19 cellular contexts compared by ENCODE assay signal in genomic region chr18:6444484-6445228, GRCh38. TPM values are rescaled to one million over a fixed set of nuclear protein-coding genes. Genes with fewer than 3 reads are reported as not detected.
A peak's percentile ranks its signal among the peaks of the same experiment; 100 is the strongest.
DNase-seq lines count a peak whose midpoint lies in the region; ATAC-seq, FAIRE-seq and TF ChIP-seq lines count a peak whose summit lies in the region.
"Had no signal": no experiment of that assay in that cellular context is flagged by ENCODE, and none has a peak within 500 bp of the region (broad histone marks: within the 10 kb centered on the region; RNA-seq: fewer than 3 reads in every experiment).

No MANE protein-coding gene starts in this region.

- H3K27ac ChIP-seq in HepG2 (ENCODE audit: extremely low read length, insufficient read depth, low read length) = no peak overlapping the region
- no peak overlapping the region for H3K27ac ChIP-seq in right lobe of liver
- no peak overlapping the region for H3K27ac ChIP-seq in H1 (ENCODE audit: low read depth, low read length)
- H3K27ac ChIP-seq in mesodermal cell (ENCODE audit: low read depth, low read length, severe bottlenecking) = peak overlapping the region; percentile 73
- H3K27ac ChIP-seq in CD4-positive, alpha-beta memory T cell (ENCODE audit: low read depth, low read length) = no peak overlapping the region
- H3K27ac ChIP-seq: BLaER1 treated with 17β-estradiol and CSF1 and Interleukin-3, amounts not matched to agents 10 nM and 100 nM; GM23248 had no signal

- DNase-seq in HepG2 (ENCODE audit: low spot score) (peak; percentile 3), right lobe of liver (no peak), H1 (ENCODE audit: low read depth in 1 of 2, low spot score in 2 of 2) (no peak), T-helper 2 cell (no peak), posterior cingulate gyrus (no peak)
- DNase-seq in CD4-positive, alpha-beta memory T cell = no peak
- DNase-seq: ACHN; Calu3; CD4-positive, CD25-positive, alpha-beta regulatory T cell; DMS79; GM23248; HCEC 1CT; HFFc6 had no signal

- FAIRE-seq in HepG2 (lab: Jason Lieb, UNC) = no peak
- FAIRE-seq in H1 (lab: Jason Lieb, UNC) = no peak
- FAIRE-seq: GM12878, GM18507 had no signal

- H2AFZ ChIP-seq in HepG2 (ENCODE audit: low read length) (no peak overlapping the region), H1 (ENCODE audit: low read length) (peak overlapping the region; percentile 73)
- H2AFZ ChIP-seq: GM23248 had no signal

- H3K36me3 Mint-ChIP-seq in CD4-positive, alpha-beta memory T cell = no peaks in the 10 kb centered on the region
- H3K36me3 Mint-ChIP-seq: CD4-positive, CD25-positive, alpha-beta regulatory T cell had no signal

- TF ChIP-seq POLR2A in HepG2 (IDR thresholded peaks at IDR 0.05; ENCODE audit: insufficient read depth in 1 of 2, low read depth in 2 of 2, low read length in 2 of 2) = no peak
- TF ChIP-seq POLR2A in right lobe of liver (IDR thresholded peaks at IDR 0.05) = no peak
- no peak for TF ChIP-seq POLR2A in H1 (IDR thresholded peaks at IDR 0.05; ENCODE audit: control extremely low read depth in 1 of 2, low read depth in 2 of 2, low read length in 2 of 2)

- WGBS in HepG2 (ENCODE audit: low lambda C conversion rate) = 3% methylated on average over 2 of the region's 2 CpGs
- 63% methylated on average over 2 of the region's 2 CpGs for WGBS in right lobe of liver (ENCODE audit: insufficient coverage, low coverage, low lambda C conversion rate, missing lambda C conversion rate)
- 63% methylated on average over 2 of the region's 2 CpGs; no CpG with 5 or more reads in 1 of the 2 experiments for WGBS in H1 (ENCODE audit: extremely low coverage in 1 of 2, insufficient coverage in 1 of 2, insufficient read length in 1 of 2, insufficient replicate concordance in 2 of 2, low coverage in 1 of 2, low lambda C conversion rate in 2 of 2, missing lambda C conversion rate in 1 of 2), 2 experiments
- no CpG with 5 or more reads among the region's 2 CpGs for WGBS in mesodermal cell (ENCODE audit: insufficient coverage in 2 of 2), 2 experiments

- no peak overlapping the region for H3K14ac ChIP-seq in H1 (ENCODE audit: insufficient read length)

- H3K36me3 ChIP-seq in HepG2 (replicated peaks in 1 of 2; ENCODE audit: control insufficient read depth in 1 of 2, insufficient read depth in 2 of 2, low read length in 2 of 2) = no peaks in the 10 kb centered on the region
- no peaks in the 10 kb centered on the region for H3K36me3 ChIP-seq in right lobe of liver
- no peaks in the 10 kb centered on the region for H3K36me3 ChIP-seq in H1 (ENCODE audit: control insufficient read depth in 2 of 4, insufficient read depth in 4 of 4, low read length in 3 of 4)
- no peaks in the 10 kb centered on the region for H3K36me3 ChIP-seq in mesodermal cell (ENCODE audit: control insufficient read depth, insufficient read depth, low read length)
- H3K36me3 ChIP-seq in CD4-positive, alpha-beta memory T cell (ENCODE audit: insufficient read depth, low read length) = no peaks in the 10 kb centered on the region
- H3K36me3 ChIP-seq: BLaER1 treated with 17β-estradiol and CSF1 and Interleukin-3, amounts not matched to agents 10 nM and 100 nM had no signal

- intact Hi-C loops in HepG2 (cut with micrococcal nuclease; ENCODE audit: unreplicated experiment) = no loop called here
- intact Hi-C loops in right lobe of liver (cut with DNase I) = no loop called here
- intact Hi-C loops in CD4-positive, alpha-beta memory T cell (cut with micrococcal nuclease) = no loop called here
- intact Hi-C loops in posterior cingulate gyrus (cut with DNase I) = no loop called here

- no peak overlapping the region for H2AK5ac ChIP-seq in H1 (ENCODE audit: low read depth, low read length)

- H3K4me1 Mint-ChIP-seq in CD4-positive, alpha-beta memory T cell = no peaks in the 10 kb centered on the region
- H3K4me1 Mint-ChIP-seq: CD4-positive, CD25-positive, alpha-beta regulatory T cell had no signal

- no peak overlapping the region for H2BK20ac ChIP-seq in H1 (ENCODE audit: low read length)

- POLR2A ChIA-PET in HepG2 (lab: Yijun Ruan, JAX) (no interaction called here), H1 (lab: Charles Lee; ENCODE audit: partially characterized antibody) (interaction anchor here (0.7 kb wide), 1 partner anchor 84 kb away, joined by 3 read pairs; no protein-coding TSS in a partner anchor)
- POLR2A ChIA-PET in CD4-positive, alpha-beta memory T cell (lab: Charles Lee; ENCODE audit: partially characterized antibody) = no interaction called here

- TF ChIP-seq CTCF in HepG2 (CRISPR knock-in tag; IDR thresholded peaks at IDR 0.05) (no peak), right lobe of liver (IDR thresholded peaks at IDR 0.05) (no peak), H1 (IDR thresholded peaks at IDR 0.05; ENCODE audit: control extremely low read depth in 1 of 3, insufficient read depth in 1 of 3, low read depth in 1 of 3, low read length in 3 of 3) (no peak)

- H3K9me3 ChIP-seq in HepG2 (ENCODE audit: low read length) (no peaks in the 10 kb centered on the region), right lobe of liver (no peaks in the 10 kb centered on the region), H1 (ENCODE audit: insufficient read depth in 2 of 2, low read depth in 1 of 2, low read length in 1 of 2) (no peaks in the 10 kb centered on the region), mesodermal cell (ENCODE audit: control insufficient read depth, low read length) (no peaks in the 10 kb centered on the region)
- H3K9me3 ChIP-seq in CD4-positive, alpha-beta memory T cell (ENCODE audit: control insufficient read depth in 1 of 2, low read length in 2 of 2) = no peaks in the 10 kb centered on the region
- H3K9me3 ChIP-seq: BLaER1 treated with 17β-estradiol and CSF1 and Interleukin-3, amounts not matched to agents 10 nM and 100 nM had no signal

- peaks cover 0 to 2% of the 10 kb centered on the region in 2 donors for H3K27me3 Mint-ChIP-seq in CD4-positive, alpha-beta memory T cell
- H3K27me3 Mint-ChIP-seq: CD4-positive, CD25-positive, alpha-beta regulatory T cell had no signal

- no peak overlapping the region for H4K8ac ChIP-seq in H1 (ENCODE audit: extremely low read depth, insufficient read depth, low read length)

- peaks cover 12% of the 10 kb centered on the region for H3K4me1 ChIP-seq in HepG2 (ENCODE audit: insufficient read depth, low read length)
- no peaks in the 10 kb centered on the region for H3K4me1 ChIP-seq in right lobe of liver
- peaks cover 0 to 4% (median 0%) of the 10 kb centered on the region in 4 experiments; a peak in 4 of 7 replicates for H3K4me1 ChIP-seq in H1 (replicated peaks in 1 of 4; ENCODE audit: control insufficient read depth in 3 of 4, insufficient read depth in 4 of 4, low read length in 3 of 4)
- H3K4me1 ChIP-seq in mesodermal cell (ENCODE audit: control insufficient read depth, insufficient read depth, low read length, poor library complexity, severe bottlenecking) = peaks cover 5% of the 10 kb centered on the region
- H3K4me1 ChIP-seq in CD4-positive, alpha-beta memory T cell (ENCODE audit: insufficient read depth, low read length) = no peaks in the 10 kb centered on the region
- H3K4me1 ChIP-seq: BLaER1 treated with 17β-estradiol and CSF1 and Interleukin-3, amounts not matched to agents 10 nM and 100 nM had no signal

- no peak overlapping the region for H3K4me3 ChIP-seq in HepG2 (replicated peaks in 1 of 3; ENCODE audit: insufficient read depth in 1 of 3, low read depth in 2 of 3, low read length in 3 of 3)
- no peak overlapping the region for H3K4me3 ChIP-seq in right lobe of liver
- no peak overlapping the region for H3K4me3 ChIP-seq in H1 (ENCODE audit: extremely low read depth in 1 of 4, insufficient read depth in 2 of 4, low read depth in 3 of 4, low read length in 4 of 4)
- H3K4me3 ChIP-seq in mesodermal cell (ENCODE audit: extremely low read depth, insufficient read depth, low read length, poor library complexity, severe bottlenecking) = no peak overlapping the region
- H3K4me3 ChIP-seq in CD4-positive, alpha-beta memory T cell (ENCODE audit: low read length in 2 of 2) = no peak overlapping the region
- H3K4me3 ChIP-seq: BLaER1 treated with 17β-estradiol and CSF1 and Interleukin-3, amounts not matched to agents 10 nM and 100 nM; GM12878; GM23248 had no signal

- H3K79me1 ChIP-seq in H1 (ENCODE audit: low read depth, low read length) = no peaks in the 10 kb centered on the region

- no peak for TF ChIP-seq RAD21 in HepG2 (CRISPR knock-in tag; IDR thresholded peaks at IDR 0.05)
- no peak for TF ChIP-seq RAD21 in H1 (IDR thresholded peaks at IDR 0.05 in 1 of 2, conservative IDR thresholded peaks at IDR 0.05 in 1 of 2; ENCODE audit: low read depth in 2 of 2, low read length in 2 of 2)

- H3K4me3 Mint-ChIP-seq in CD4-positive, alpha-beta memory T cell = no peak overlapping the region
- H3K4me3 Mint-ChIP-seq: CD4-positive, CD25-positive, alpha-beta regulatory T cell; HFFc6 had no signal

- in situ Hi-C loops in HepG2 (cut with HindIII; ENCODE audit: extremely low pct_ligation_motif_present, low pct_unique_long_range_greater_than_20kb) = no loop called here

- H3K23me2 ChIP-seq in H1 (ENCODE audit: low read depth, low read length) = no peaks in the 10 kb centered on the region

- BruUV-seq in HepG2 (replicated peaks; lab: Mats Ljungman, UMichigan) = no TSS peak

- H4K5ac ChIP-seq in H1 (ENCODE audit: insufficient read length, low read depth, low read length) = no peak overlapping the region

- no peak overlapping the region for H3K18ac ChIP-seq in H1 (ENCODE audit: extremely low read depth, low read length)

- no peak overlapping the region for H2BK15ac ChIP-seq in H1 (ENCODE audit: low read length)

- H3K27me3 ChIP-seq in HepG2 (ENCODE audit: control insufficient read depth in 1 of 2, insufficient read depth in 2 of 2, low read length in 2 of 2) = no peaks in the 10 kb centered on the region; a peak in 1 of 5 replicates
- no peaks in the 10 kb centered on the region for H3K27me3 ChIP-seq in right lobe of liver
- no peaks in the 10 kb centered on the region for H3K27me3 ChIP-seq in H1 (replicated peaks in 1 of 4; ENCODE audit: control insufficient read depth in 3 of 4, extremely low read depth in 1 of 4, insufficient read depth in 3 of 4, low read length in 3 of 4)
- no peaks in the 10 kb centered on the region for H3K27me3 ChIP-seq in CD4-positive, alpha-beta memory T cell (ENCODE audit: insufficient read depth, low read length)
- H3K27me3 ChIP-seq: BLaER1 treated with 17β-estradiol and CSF1 and Interleukin-3, amounts not matched to agents 10 nM and 100 nM had no signal

- peaks cover 0 to 7% (median under 1%) of the 10 kb centered on the region in 8 donors for H3K9me3 Mint-ChIP-seq in CD4-positive, alpha-beta memory T cell

- H4K91ac ChIP-seq in H1 (replicated peaks; ENCODE audit: insufficient read length, low read length) = no peak overlapping the region

- no peak overlapping the region for H3K27ac Mint-ChIP-seq in CD4-positive, alpha-beta memory T cell
- H3K27ac Mint-ChIP-seq: CD4-positive, CD25-positive, alpha-beta regulatory T cell; HFFc6 had no signal

- H3K56ac ChIP-seq in H1 (replicated peaks; ENCODE audit: insufficient read length, low read depth, low read length) = no peak overlapping the region

- H3K4ac ChIP-seq in H1 (replicated peaks; ENCODE audit: insufficient read length, low read depth, low read length) = no peak overlapping the region

- no peak overlapping the region for H2BK120ac ChIP-seq in H1 (replicated peaks; ENCODE audit: low read depth, low read length)

- H2BK5ac ChIP-seq in H1 (ENCODE audit: low read depth, low read length) = no peak overlapping the region

- peak; percentile 59; the same call in 2 of the 3 replicates for ATAC-seq in HepG2
- ATAC-seq in right lobe of liver = no peak
- ATAC-seq: GM12878 had no signal

- TF ChIP-seq EP300 in HepG2 (IDR thresholded peaks at IDR 0.05; ENCODE audit: low read depth in 2 of 2, low read length in 2 of 2) (no peak), HepG2 (CRISPR knock-in tag; IDR thresholded peaks at IDR 0.05; ENCODE audit: borderline replicate concordance) (no peak), H1 (IDR thresholded peaks at IDR 0.05; ENCODE audit: borderline replicate concordance in 1 of 2, low read depth in 2 of 2, low read length in 2 of 2) (no peak)

- no peak overlapping the region for H2BK12ac ChIP-seq in H1 (ENCODE audit: low read depth, low read length)

- H4K20me1 ChIP-seq in HepG2 (ENCODE audit: insufficient read depth, low read length) = no peaks in the 10 kb centered on the region
- H4K20me1 ChIP-seq in H1 (replicated peaks in 1 of 2; ENCODE audit: control insufficient read depth in 1 of 2, insufficient read depth in 2 of 2, low read length in 2 of 2) = no peaks in the 10 kb centered on the region
- H4K20me1 ChIP-seq: BLaER1 treated with 17β-estradiol and CSF1 and Interleukin-3, amounts not matched to agents 10 nM and 100 nM had no signal

- H3K9ac ChIP-seq in HepG2 (ENCODE audit: insufficient read depth, low read depth, low read length) = no peak overlapping the region
- H3K9ac ChIP-seq in H1 (replicated peaks in 1 of 4; ENCODE audit: extremely low read depth in 1 of 4, low read depth in 3 of 4, low read length in 3 of 4) = no peak overlapping the region
- H3K9ac ChIP-seq: BLaER1 treated with 17β-estradiol and CSF1 and Interleukin-3, amounts not matched to agents 10 nM and 100 nM; GM23248 had no signal

- CTCF ChIA-PET in HepG2 (lab: Yijun Ruan, JAX; ENCODE audit: low intra/inter-chr PET ratio, low total read pairs) (no interaction called here), H1 (lab: Charles Lee; ENCODE audit: partially characterized antibody) (interaction anchor here (0.8 to 1.1 kb wide), 2 partner anchors 43 to 580 kb away, joined by 3 read pairs; no protein-coding TSS in a partner anchor)
- CTCF ChIA-PET in CD4-positive, alpha-beta memory T cell (lab: Charles Lee; ENCODE audit: partially characterized antibody) = no interaction called here

- H3K4me2 ChIP-seq in HepG2 (ENCODE audit: low read depth, low read length) (no peak overlapping the region), H1 (ENCODE audit: insufficient read depth in 1 of 2, low read depth in 2 of 2, low read length in 2 of 2) (no peak overlapping the region)
- H3K4me2 ChIP-seq: BLaER1 treated with 17β-estradiol and CSF1 and Interleukin-3, amounts not matched to agents 10 nM and 100 nM had no signal

- no peaks in the 10 kb centered on the region for H3K79me2 ChIP-seq in HepG2 (ENCODE audit: insufficient read depth, low read length)
- no peaks in the 10 kb centered on the region for H3K79me2 ChIP-seq in H1 (ENCODE audit: control insufficient read depth in 1 of 2, insufficient read depth in 2 of 2, low read length in 2 of 2)

- no peak overlapping the region for H3K23ac ChIP-seq in H1 (ENCODE audit: insufficient read length)

RNA-seq across cellular contexts. Expression of gene L3MBTL4, which starts 29.9 kb away (rescaled TPM):
- total RNA-seq in HepG2 (2016; rRNA removed; fragmentation: Illumina TruSeq; extraction: Trizol) (12.8 and 13.3 TPM in 2 replicates), right lobe of liver (10 to 100 TPM in 4 of 6 experiments, 1 to 10 TPM in 2; 8.2 to 16.0 (median 11.3) TPM)
- total RNA-seq in HepG2 (2016; cell fraction: cytosol; rRNA removed; fragmentation: Illumina TruSeq; extraction: Trizol; ENCODE audit: low read depth) = 25.3 and 29.3 TPM in 2 replicates
- 11.6 and 12.3 TPM in 2 replicates for total RNA-seq in HepG2 (2016; cell fraction: insoluble cytoplasmic fraction; rRNA removed; fragmentation: Illumina TruSeq; extraction: Trizol)
- total RNA-seq in HepG2 (2016; cell fraction: membrane; rRNA removed; fragmentation: Illumina TruSeq; extraction: Trizol) = 18.9 and 22.5 TPM in 2 replicates
- 23.9 and 26.7 TPM in 2 replicates for total RNA-seq in HepG2 (2016; cell fraction: nucleus; rRNA removed; fragmentation: Illumina TruSeq; extraction: Trizol)
- polyA plus RNA-seq in HepG2 (2011; rRNA removed) (10.8 and 13.6 TPM in 2 replicates), H1 (2011; rRNA removed) (0.67 and 1.0 TPM in 2 replicates)
- polyA plus RNA-seq in HepG2 (2011; cell fraction: cytosol; rRNA removed) = 7.7 and 12.3 TPM in 2 replicates
- 16.7 and 22.6 TPM in 2 replicates for polyA plus RNA-seq in HepG2 (2011; cell fraction: nucleus; rRNA removed)
- 17.6 and 21.8 TPM in 2 replicates for polyA plus RNA-seq in HepG2 (2012)
- 1.4 and 1.5 TPM in 2 replicates for polyA plus RNA-seq in HepG2 (2016; cell fraction: cytosol; fragmentation: Illumina TruSeq; extraction: Trizol; ENCODE audit: low read depth)
- 9.6 and 10.1 TPM in 2 replicates for polyA plus RNA-seq in HepG2 (2016; cell fraction: insoluble cytoplasmic fraction; fragmentation: Illumina TruSeq; extraction: Trizol; ENCODE audit: low read depth)
- 3.7 TPM in 2 replicates for polyA plus RNA-seq in HepG2 (2016; cell fraction: membrane; fragmentation: Illumina TruSeq; extraction: Trizol; ENCODE audit: low read depth)
- 9.3 and 9.7 TPM in 2 replicates for polyA plus RNA-seq in HepG2 (2016; cell fraction: nucleus; fragmentation: Illumina TruSeq; extraction: Trizol; ENCODE audit: insufficient read depth, low read depth)
- polyA minus RNA-seq in HepG2 (2011; rRNA and poly(A)+ RNA removed; ENCODE audit: low replicate concordance) = 24.0 TPM in 1 of 2 replicates, not detected in the other
- 13.0 and 15.2 TPM in 2 replicates for polyA minus RNA-seq in HepG2 (2011; cell fraction: cytosol; rRNA and poly(A)+ RNA removed)
- polyA minus RNA-seq in HepG2 (2011; cell fraction: nucleus; rRNA and poly(A)+ RNA removed) = 98.6 and 130 TPM in 2 replicates
- total RNA-seq in H1 (2021; fragmentation: NEBNext Ultra II Directional; extraction: Animal tissue kit (Norgen Biotek cat#: 25700)) = 2.1 and 2.4 TPM in 2 replicates
- polyA plus RNA-seq in H1 (2011; cell fraction: cytosol; rRNA removed) = 0.84 TPM
- 1.7 TPM for polyA plus RNA-seq in H1 (2011; cell fraction: nucleus; rRNA removed)
- polyA plus RNA-seq in H1 (2012, experiment 1 of 2) = 1.1 to 2.1 TPM (median 1.4 TPM) in 4 replicates
- 0.13 TPM for polyA plus RNA-seq in H1 (2012, experiment 2 of 2)
- polyA plus RNA-seq in H1 (2013, experiment 1 of 2) = 0.59 TPM
- 0.53 TPM for polyA plus RNA-seq in H1 (2013, experiment 2 of 2)
- 1.6 and 5.5 TPM in 2 replicates for polyA minus RNA-seq in H1 (2011; rRNA and poly(A)+ RNA removed)
- polyA minus RNA-seq in H1 (2011; cell fraction: cytosol; rRNA and poly(A)+ RNA removed) = 0.29 TPM
- polyA minus RNA-seq in H1 (2011; cell fraction: nucleus; rRNA and poly(A)+ RNA removed) = 9.4 TPM
- not detected for polyA plus RNA-seq in mesodermal cell (2013, experiment 1 of 2)
- not detected for polyA plus RNA-seq in mesodermal cell (2013, experiment 2 of 2)
- under 1 TPM; 0.49 to 0.53 TPM for total RNA-seq in CD4-positive, alpha-beta memory T cell
- polyA plus RNA-seq in CD4-positive, alpha-beta memory T cell = not detected
- total RNA-seq: A172, G401, GM23248, HFFc6 had no signal
- polyA plus RNA-seq: CD4-positive, CD25-positive, alpha-beta regulatory T cell; GM23248 had no signal
